12 cellular contexts compared by ENCODE assay signal in genomic region chr9:109109962-109110325, GRCh38. TPM values are rescaled to one million over a fixed set of nuclear protein-coding genes. Genes with fewer than 3 reads are reported as not detected.
A peak's percentile ranks its signal among the peaks of the same experiment; 100 is the strongest.
DNase-seq lines count a peak whose midpoint lies in the region; ATAC-seq and TF ChIP-seq lines count a peak whose summit lies in the region.
"Had no signal": no experiment of that assay in that cellular context is flagged by ENCODE, and none has a peak within 500 bp of the region (broad histone marks: within the 10 kb centered on the region; RNA-seq: fewer than 3 reads in every experiment).

No MANE protein-coding gene starts in this region.

- no peak overlapping the region for H3K23ac ChIP-seq in mesenchymal stem cell (ENCODE audit: low read length in 2 of 2)

- H3K79me1 ChIP-seq in mesenchymal stem cell (replicated peaks; ENCODE audit: low read length, poor library complexity, severe bottlenecking) = no peaks in the 10 kb centered on the region

- H2BK5ac ChIP-seq in mesenchymal stem cell (ENCODE audit: low read depth, low read length, poor library complexity, severe bottlenecking) = no peak overlapping the region

- H3K4me1 ChIP-seq in body of pancreas (peaks cover 84% of the 10 kb centered on the region), mesenchymal stem cell (ENCODE audit: control insufficient read depth, insufficient read depth, low read depth, low read length) (peaks cover 6% of the 10 kb centered on the region), vagina (peaks cover 84% of the 10 kb centered on the region)

- H3K4me3 ChIP-seq in body of pancreas (no peak overlapping the region), mesenchymal stem cell (ENCODE audit: insufficient read depth in 1 of 2, low read depth in 1 of 2, low read length in 2 of 2) (peak overlapping the region in 1 of 2 experiments; percentile 58), vagina (no peak overlapping the region)
- H3K4me3 ChIP-seq: prostate gland had no signal

- no peak for DNase-seq in Right ventricle myocardium superior
- DNase-seq in cardiac septum (ENCODE audit: low spot score) = no peak
- no peak for DNase-seq in body of pancreas
- peak; percentile 36 for DNase-seq in mesenchymal stem cell
- DNase-seq in vagina (ENCODE audit: extremely low spot score in 2 of 2) = no peak
- no peak for DNase-seq in GDM1 (lab: John Stamatoyannopoulos, UW)
- no peak for DNase-seq in D341Med (ENCODE audit: low spot score)
- DNase-seq in putamen (ENCODE audit: low spot score) = no peak
- DNase-seq: head of caudate nucleus; MG63; stimulated activated naive CD4-positive, alpha-beta T cell treated with Interleukin-2 at 50 U/mL for 16 hours had no signal

- no peak for TF ChIP-seq POLR2A in body of pancreas (IDR thresholded peaks at IDR 0.05)
- TF ChIP-seq POLR2A in vagina (IDR thresholded peaks at IDR 0.05) = no peak

- intact Hi-C loops in Right ventricle myocardium superior (cut with DNase I) (no loop called here), cardiac septum (cut with DNase I) (no loop called here), body of pancreas (cut with DNase I) (no loop called here), vagina (cut with DNase I) (no loop called here)

- peak overlapping the region; percentile 48 to 77 (median 56) for H3K27ac ChIP-seq in body of pancreas
- H3K27ac ChIP-seq in mesenchymal stem cell (ENCODE audit: low read length, poor library complexity, severe bottlenecking) = peak overlapping the region; percentile 62
- H3K27ac ChIP-seq in vagina = peak overlapping the region; percentile 54

- H4K8ac ChIP-seq in mesenchymal stem cell (ENCODE audit: low read length) = no peak overlapping the region

- no peak overlapping the region for H3K4ac ChIP-seq in mesenchymal stem cell (ENCODE audit: low read depth in 1 of 2, low read length in 2 of 2)

- no peak overlapping the region for H3K14ac ChIP-seq in mesenchymal stem cell (ENCODE audit: low read length in 2 of 2)

- H3K9me3 ChIP-seq in body of pancreas = no peaks in the 10 kb centered on the region
- H3K9me3 ChIP-seq in mesenchymal stem cell (ENCODE audit: control insufficient read depth, low read length) = no peaks in the 10 kb centered on the region
- no peaks in the 10 kb centered on the region for H3K9me3 ChIP-seq in vagina
- H3K9me3 ChIP-seq: MG63, prostate gland had no signal

- no peak overlapping the region for H2BK15ac ChIP-seq in mesenchymal stem cell (ENCODE audit: low read depth, poor library complexity, severe bottlenecking)

- ATAC-seq in Right ventricle myocardium superior (ENCODE audit: poor library complexity) (peak; percentile 47), body of pancreas (peak; percentile 30)

- H3K36me3 ChIP-seq in body of pancreas (replicated peaks in 1 of 2; ENCODE audit: insufficient read depth in 1 of 2, low read depth in 2 of 2) (peaks cover 4% of the 10 kb centered on the region in 2 donors), mesenchymal stem cell (ENCODE audit: control insufficient read depth in 1 of 2, insufficient read depth in 2 of 2, low read depth in 1 of 2, low read length in 2 of 2) (peaks cover 4 to 7% of the 10 kb centered on the region in 2 experiments), vagina (peaks cover 0 to 7% of the 10 kb centered on the region in 2 donors)
- H3K36me3 ChIP-seq: prostate gland had no signal

- H3K4me2 ChIP-seq in mesenchymal stem cell (ENCODE audit: low read length, poor library complexity, severe bottlenecking) = no peak overlapping the region

- no peak overlapping the region for H4K91ac ChIP-seq in mesenchymal stem cell (ENCODE audit: low read length)

- H2AFZ ChIP-seq in mesenchymal stem cell (ENCODE audit: low read depth, low read length) = no peak overlapping the region

- H2BK120ac ChIP-seq in mesenchymal stem cell (ENCODE audit: low read depth, low read length) = no peak overlapping the region

- H3K18ac ChIP-seq in mesenchymal stem cell (ENCODE audit: low read depth in 1 of 2, low read length in 2 of 2) = no peak overlapping the region

- TF ChIP-seq CTCF in body of pancreas (IDR thresholded peaks at IDR 0.05) (no peak), vagina (IDR thresholded peaks at IDR 0.05) (no peak)

- H3K27me3 ChIP-seq in body of pancreas (no peaks in the 10 kb centered on the region), mesenchymal stem cell (ENCODE audit: control insufficient read depth in 1 of 2, insufficient read depth in 1 of 2, low read length in 2 of 2) (no peaks in the 10 kb centered on the region), vagina (no peaks in the 10 kb centered on the region)
- H3K27me3 ChIP-seq: MG63 had no signal

- H2AK5ac ChIP-seq in mesenchymal stem cell (ENCODE audit: low read length, severe bottlenecking) = no peak overlapping the region

- H3K9ac ChIP-seq in mesenchymal stem cell (ENCODE audit: low read length) = peak overlapping the region; percentile 85

- no peak overlapping the region for H2BK12ac ChIP-seq in mesenchymal stem cell (ENCODE audit: low read length in 2 of 2)

RNA-seq across cellular contexts. Expression of gene TMEM245, which starts 9.8 kb away (rescaled TPM):
- total RNA-seq in Right ventricle myocardium superior (102 TPM), cardiac septum (73.7 TPM), body of pancreas (10 to 100 TPM; 38.9 to 47.0 TPM), vagina (47.4 TPM)
- 37.3 TPM for polyA plus RNA-seq in mesenchymal stem cell (2013, experiment 1 of 2)
- polyA plus RNA-seq in mesenchymal stem cell (2013, experiment 2 of 2) = 38.3 TPM

RNA-seq across cellular contexts. Expression of gene FRRS1L, which starts 57.1 kb away (rescaled TPM):
- 1.2 TPM for total RNA-seq in Right ventricle myocardium superior
- total RNA-seq in cardiac septum = 0.81 TPM
- total RNA-seq in body of pancreas = under 1 TPM; 0.33 to 0.52 TPM
- not detected for polyA plus RNA-seq in mesenchymal stem cell (2013, experiment 1 of 2)
- 0.01 TPM for polyA plus RNA-seq in mesenchymal stem cell (2013, experiment 2 of 2)
- total RNA-seq in vagina = 2.2 TPM
